15 cellular contexts compared by ENCODE assay signal in the genomic region with DNA sequence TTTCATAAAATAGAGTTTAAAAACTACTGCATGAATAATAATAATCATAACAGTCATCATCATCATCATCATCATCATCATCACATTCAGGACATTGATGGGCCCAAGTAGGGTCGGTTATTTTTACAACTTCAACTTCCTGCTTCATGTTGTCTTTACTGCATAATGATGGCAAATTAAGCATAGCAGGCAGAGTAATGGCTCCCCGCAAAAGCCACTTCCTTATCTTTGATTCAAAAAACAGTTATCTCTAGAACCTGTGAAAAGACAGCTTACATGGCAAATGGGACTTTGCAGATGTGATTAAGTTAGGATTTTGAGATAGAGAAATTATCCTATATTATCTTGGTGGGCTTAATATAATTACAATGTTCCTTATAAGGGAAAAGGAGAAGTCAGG.
DNase-seq lines count a peak whose midpoint lies in the region; ATAC-seq, FAIRE-seq and TF ChIP-seq lines count a peak whose summit lies in the region.
"Had no signal": no experiment of that assay in that cellular context is flagged by ENCODE, and none has a peak within 500 bp of the region (broad histone marks: within the 10 kb centered on the region; RNA-seq: fewer than 3 reads in every experiment).

No MANE protein-coding gene starts in this region.

- H3K18ac ChIP-seq in IMR-90 (ENCODE audit: low read depth, low read length): no peak overlapping the region

- FAIRE-seq in astrocyte (lab: Jason Lieb, UNC): no peak
- FAIRE-seq: A549 had no signal

- H3K56ac ChIP-seq in IMR-90 (ENCODE audit: extremely low read depth, insufficient read depth, low read length): no peak overlapping the region

- H3K79me2 ChIP-seq in astrocyte (ENCODE audit: insufficient read depth, low read length): no peaks in the 10 kb centered on the region

- POLR2A ChIA-PET in activated CD8-positive, alpha-beta T cell treated with anti-CD3 and anti-CD28 coated beads, Interleukin-2, amount 10 ng/mL, durations not matched to agents 7 days and 5 days (lab: Charles Lee): no interaction called here
- POLR2A ChIA-PET in activated CD8-positive, alpha-beta T cell treated with anti-CD3 and anti-CD28 coated beads for 36 hours (lab: Charles Lee): no interaction called here
- POLR2A ChIA-PET in IMR-90 (lab: Charles Lee; ENCODE audit: unreplicated experiment): no interaction called here

- no peak overlapping the region for H2BK5ac ChIP-seq in IMR-90 (ENCODE audit: low read depth, low read length, poor library complexity, severe bottlenecking)

- no peaks in the 10 kb centered on the region for H4K20me1 ChIP-seq in IMR-90 (ENCODE audit: insufficient read depth, low read length)
- no peaks in the 10 kb centered on the region for H4K20me1 ChIP-seq in astrocyte (ENCODE audit: insufficient read depth, low read length)

- H3K4me2 ChIP-seq in IMR-90 (ENCODE audit: low read depth, low read length) (peak overlapping the region; percentile 88; the same call in 1 of the 2 replicates), astrocyte (ENCODE audit: low read length) (peak overlapping the region; percentile 49)
- H3K4me2 ChIP-seq: A549, KMS-11 had no signal

- H3K4me1 ChIP-seq in IMR-90 (ENCODE audit: control insufficient read depth, insufficient read depth, low read length) (peaks cover 4% of the 10 kb centered on the region), astrocyte (ENCODE audit: insufficient read depth, low read length) (peaks cover 7% of the 10 kb centered on the region)
- H3K4me1 ChIP-seq: A549 had no signal

- no peak overlapping the region for H3K4ac ChIP-seq in IMR-90 (ENCODE audit: low read depth, low read length)

- H2AFZ ChIP-seq in IMR-90 (replicated peaks; ENCODE audit: low read length, poor library complexity) (no peak overlapping the region), astrocyte (ENCODE audit: low read depth, low read length) (no peak overlapping the region)

- peaks cover 2% of the 10 kb centered on the region for H3K36me3 Mint-ChIP-seq in activated CD8-positive, alpha-beta T cell treated with anti-CD3 and anti-CD28 coated beads, Interleukin-2, amount 10 ng/mL, durations not matched to agents 7 days and 5 days (ENCODE audit: low read depth)
- no peaks in the 10 kb centered on the region for H3K36me3 Mint-ChIP-seq in activated CD8-positive, alpha-beta T cell treated with anti-CD3 and anti-CD28 coated beads for 36 hours (ENCODE audit: low read depth)
- H3K36me3 Mint-ChIP-seq in astrocyte (ENCODE audit: low read depth, unreplicated experiment): no peaks in the 10 kb centered on the region
- peaks cover 15% of the 10 kb centered on the region for H3K36me3 Mint-ChIP-seq in natural killer cell
- no peaks in the 10 kb centered on the region for H3K36me3 Mint-ChIP-seq in activated T-cell treated with anti-CD3 and anti-CD28 coated beads, Interleukin-2, amount 50 U/mL, for 24 hours (ENCODE audit: low read depth)

- no peak for TF ChIP-seq RAD21 in IMR-90 (IDR thresholded peaks at IDR 0.05; ENCODE audit: low read length)

- no peak overlapping the region for H3K4me3 ChIP-seq in IMR-90 (ENCODE audit: insufficient read depth, low read depth, low read length)
- no peak overlapping the region for H3K4me3 ChIP-seq in astrocyte (ENCODE audit: insufficient read depth, low read depth, low read length)
- H3K4me3 ChIP-seq: A549 had no signal

- no peak overlapping the region for H2BK120ac ChIP-seq in IMR-90 (ENCODE audit: low read depth, low read length)

- no peak overlapping the region for H3K23ac ChIP-seq in IMR-90 (ENCODE audit: low read depth, low read length)

- no peak overlapping the region for H4K8ac ChIP-seq in IMR-90 (ENCODE audit: low read depth in 2 of 2, low read length in 2 of 2)

- H3K9me3 ChIP-seq in IMR-90 (ENCODE audit: control insufficient read depth, insufficient read depth, low read length) (peaks cover 3% of the 10 kb centered on the region), astrocyte (ENCODE audit: insufficient read depth, low read depth, low read length) (no peaks in the 10 kb centered on the region)
- H3K9me3 ChIP-seq: A549 had no signal

- H2BK20ac ChIP-seq in IMR-90 (ENCODE audit: low read depth, low read length): no peak overlapping the region

- intact Hi-C loops in activated CD8-positive, alpha-beta T cell treated with anti-CD3 and anti-CD28 coated beads for 36 hours (cut with micrococcal nuclease): no loop called here
- intact Hi-C loops in IMR-90 (cut with micrococcal nuclease): no loop called here
- intact Hi-C loops in natural killer cell (cut with micrococcal nuclease): no loop called here

- H3K79me1 ChIP-seq in IMR-90 (ENCODE audit: low read depth in 1 of 2, low read length in 2 of 2): peaks cover 12 to 26% of the 10 kb centered on the region in 2 experiments; a peak in 3 of 4 replicates

- CTCF ChIA-PET in activated CD8-positive, alpha-beta T cell treated with anti-CD3 and anti-CD28 coated beads, Interleukin-2, amount 10 ng/mL, durations not matched to agents 7 days and 5 days (lab: Charles Lee): no interaction called here
- CTCF ChIA-PET in activated CD8-positive, alpha-beta T cell treated with anti-CD3 and anti-CD28 coated beads for 36 hours (lab: Charles Lee): no interaction called here
- CTCF ChIA-PET in IMR-90 (lab: Yijun Ruan, JAX): no interaction called here

- H2AK5ac ChIP-seq in IMR-90 (ENCODE audit: low read depth, low read length): no peak overlapping the region; the same call in 1 of the 2 replicates

- WGBS in IMR-90 (ENCODE audit: extremely low coverage in 2 of 2, insufficient read length in 1 of 2), 2 experiments: no CpG with 5 or more reads among the region's 2 CpGs

- dilution Hi-C loops in IMR-90 (cut with HindIII; ENCODE audit: low sequenced_read_pairs, unreplicated experiment): no loop called here

- no peaks in the 10 kb centered on the region for H3K36me3 ChIP-seq in IMR-90 (ENCODE audit: control insufficient read depth, insufficient read depth, low read length)
- no peaks in the 10 kb centered on the region for H3K36me3 ChIP-seq in astrocyte (ENCODE audit: insufficient read depth, low read length)

- no peak overlapping the region for H4K91ac ChIP-seq in IMR-90 (ENCODE audit: insufficient read depth, low read depth, low read length)

- no peaks in the 10 kb centered on the region for H3K9me3 Mint-ChIP-seq in activated CD8-positive, alpha-beta T cell treated with anti-CD3 and anti-CD28 coated beads, Interleukin-2, amount 10 ng/mL, durations not matched to agents 7 days and 5 days (ENCODE audit: insufficient read depth)
- H3K9me3 Mint-ChIP-seq in activated CD8-positive, alpha-beta T cell treated with anti-CD3 and anti-CD28 coated beads for 36 hours: peaks cover 14% of the 10 kb centered on the region
- H3K9me3 Mint-ChIP-seq in astrocyte (ENCODE audit: unreplicated experiment): no peaks in the 10 kb centered on the region
- H3K9me3 Mint-ChIP-seq in natural killer cell: peaks cover 4 to 8% of the 10 kb centered on the region in 2 donors
- no peaks in the 10 kb centered on the region for H3K9me3 Mint-ChIP-seq in activated T-cell treated with anti-CD3 and anti-CD28 coated beads, Interleukin-2, amount 50 U/mL, for 24 hours

- no peak overlapping the region for H3K14ac ChIP-seq in IMR-90 (replicated peaks; ENCODE audit: low read depth, low read length)

- H3K27me3 Mint-ChIP-seq in activated CD8-positive, alpha-beta T cell treated with anti-CD3 and anti-CD28 coated beads, Interleukin-2, amount 10 ng/mL, durations not matched to agents 7 days and 5 days (ENCODE audit: low read depth): no peaks in the 10 kb centered on the region
- H3K27me3 Mint-ChIP-seq in activated CD8-positive, alpha-beta T cell treated with anti-CD3 and anti-CD28 coated beads for 36 hours: no peaks in the 10 kb centered on the region
- no peaks in the 10 kb centered on the region for H3K27me3 Mint-ChIP-seq in astrocyte (ENCODE audit: low read depth, unreplicated experiment)
- no peaks in the 10 kb centered on the region for H3K27me3 Mint-ChIP-seq in natural killer cell (ENCODE audit: low read depth in 2 of 2)
- no peaks in the 10 kb centered on the region for H3K27me3 Mint-ChIP-seq in activated T-cell treated with anti-CD3 and anti-CD28 coated beads, Interleukin-2, amount 50 U/mL, for 24 hours

- BruUV-seq in IMR-90 (replicated peaks; lab: Mats Ljungman, UMichigan): no TSS peak

- no peak overlapping the region; the same call in 2 of the 3 replicates for H2BK15ac ChIP-seq in IMR-90 (ENCODE audit: low read depth, low read length)

- in situ Hi-C loops in IMR-90 (cut with MboI; ENCODE audit: low sequenced_read_pairs): no loop called here

- H3K9ac ChIP-seq in IMR-90 (ENCODE audit: low read depth, low read length) (no peak overlapping the region), astrocyte (ENCODE audit: low read length) (no peak overlapping the region)
- H3K9ac ChIP-seq: KMS-11 had no signal

- TF ChIP-seq CTCF in activated CD8-positive, alpha-beta T cell treated with anti-CD3 and anti-CD28 coated beads for 36 hours (IDR thresholded peaks at IDR 0.05): no peak
- TF ChIP-seq CTCF in IMR-90 (conservative IDR thresholded peaks at IDR 0.05; ENCODE audit: low read depth, low read length) (no peak), astrocyte (IDR thresholded peaks at IDR 0.05; ENCODE audit: insufficient read depth, low read depth, low read length) (no peak), natural killer cell (IDR thresholded peaks at IDR 0.05) (no peak)

- no peak for ATAC-seq in activated CD8-positive, alpha-beta T cell treated with anti-CD3 and anti-CD28 coated beads, Interleukin-2, amount 10 ng/mL, durations not matched to agents 7 days and 5 days
- ATAC-seq in activated CD8-positive, alpha-beta T cell treated with anti-CD3 and anti-CD28 coated beads for 36 hours: no peak
- ATAC-seq in IMR-90 (ENCODE audit: low read depth): no peak
- ATAC-seq in natural killer cell: peak in 1 of 3 donors; percentile 63
- no peak for ATAC-seq in HG03175 (IDR thresholded peaks at IDR 0.05; ENCODE audit: unreplicated experiment)
- ATAC-seq: A549 had no signal

- no peak overlapping the region for H4K5ac ChIP-seq in IMR-90 (ENCODE audit: low read depth, low read length)

- peaks cover 4% of the 10 kb centered on the region for H3K4me1 Mint-ChIP-seq in activated CD8-positive, alpha-beta T cell treated with anti-CD3 and anti-CD28 coated beads, Interleukin-2, amount 10 ng/mL, durations not matched to agents 7 days and 5 days (ENCODE audit: low read depth)
- H3K4me1 Mint-ChIP-seq in activated CD8-positive, alpha-beta T cell treated with anti-CD3 and anti-CD28 coated beads for 36 hours (ENCODE audit: low read depth): no peaks in the 10 kb centered on the region
- H3K4me1 Mint-ChIP-seq in astrocyte (ENCODE audit: low read depth, unreplicated experiment) (peaks cover 18% of the 10 kb centered on the region), natural killer cell (peaks cover 6 to 42% of the 10 kb centered on the region in 2 donors)
- peaks cover 4% of the 10 kb centered on the region for H3K4me1 Mint-ChIP-seq in activated T-cell treated with anti-CD3 and anti-CD28 coated beads, Interleukin-2, amount 50 U/mL, for 24 hours (ENCODE audit: low read depth)

- no peak overlapping the region for H3K27ac ChIP-seq in IMR-90 (ENCODE audit: insufficient read depth, low read length)
- H3K27ac ChIP-seq in astrocyte (ENCODE audit: low read depth, low read length): no peak overlapping the region
- H3K27ac ChIP-seq: A549, KMS-11 had no signal

- H3K27me3 ChIP-seq in IMR-90 (ENCODE audit: control insufficient read depth, insufficient read depth, low read length) (no peaks in the 10 kb centered on the region), astrocyte (ENCODE audit: insufficient read depth, low read length) (no peaks in the 10 kb centered on the region)

- no peak overlapping the region for H2AK9ac ChIP-seq in IMR-90 (replicated peaks; ENCODE audit: low read depth, low read length, poor library complexity)

- H3K4me3 Mint-ChIP-seq in activated CD8-positive, alpha-beta T cell treated with anti-CD3 and anti-CD28 coated beads, Interleukin-2, amount 10 ng/mL, durations not matched to agents 7 days and 5 days: no peak overlapping the region
- H3K4me3 Mint-ChIP-seq in activated CD8-positive, alpha-beta T cell treated with anti-CD3 and anti-CD28 coated beads for 36 hours: no peak overlapping the region
- H3K4me3 Mint-ChIP-seq in astrocyte (ENCODE audit: unreplicated experiment) (no peak overlapping the region), natural killer cell (peak overlapping the region; percentile 80)
- H3K4me3 Mint-ChIP-seq in activated T-cell treated with anti-CD3 and anti-CD28 coated beads, Interleukin-2, amount 50 U/mL, for 24 hours: no peak overlapping the region

- no peaks in the 10 kb centered on the region for H3K9me1 ChIP-seq in IMR-90 (ENCODE audit: insufficient read depth, low read length)

- TF ChIP-seq POLR2A in IMR-90 (IDR thresholded peaks at IDR 0.05; ENCODE audit: low read depth, low read length): no peak

- peak overlapping the region; percentile 16 for H3K27ac Mint-ChIP-seq in activated CD8-positive, alpha-beta T cell treated with anti-CD3 and anti-CD28 coated beads, Interleukin-2, amount 10 ng/mL, durations not matched to agents 7 days and 5 days
- no peak overlapping the region for H3K27ac Mint-ChIP-seq in activated CD8-positive, alpha-beta T cell treated with anti-CD3 and anti-CD28 coated beads for 36 hours
- H3K27ac Mint-ChIP-seq in astrocyte (ENCODE audit: unreplicated experiment) (no peak overlapping the region), natural killer cell (peak overlapping the region in 1 of 2 donors; percentile 44)
- H3K27ac Mint-ChIP-seq in activated T-cell treated with anti-CD3 and anti-CD28 coated beads, Interleukin-2, amount 50 U/mL, for 24 hours: no peak overlapping the region

- peak; percentile 26 for DNase-seq in activated CD8-positive, alpha-beta T cell treated with anti-CD3 and anti-CD28 coated beads, Interleukin-2, amount 10 ng/mL, durations not matched to agents 7 days and 5 days
- DNase-seq in activated CD8-positive, alpha-beta T cell treated with anti-CD3 and anti-CD28 coated beads for 36 hours: no peak
- DNase-seq in IMR-90: no peak
- no peak for DNase-seq in astrocyte (ENCODE audit: low read depth)
- no peak for DNase-seq in natural killer cell
- no peak for DNase-seq in NCI-H2171 (lab: John Stamatoyannopoulos, UW)
- DNase-seq in activated T-cell treated with anti-CD3 and anti-CD28 coated beads, Interleukin-2, amount 50 U/mL, for 24 hours: no peak
- DNase-seq: AML-193, DMS53, NCI-H187 treated with DMSO at 0.1 percent for 48 hours, NCI-H446 treated with DMSO at 0.1 percent for 48 hours, NCI-H774 had no signal
